In genomic region chr12:1706284-1707016, GRCh38 we compare ENCODE assay signal across 16 cellular contexts. TPM values are rescaled to one million over a fixed set of nuclear protein-coding genes. Genes with fewer than 3 reads are reported as not detected.
DNase-seq lines count a peak whose midpoint lies in the region; ATAC-seq and TF ChIP-seq lines count a peak whose summit lies in the region.
"Had no signal": no experiment of that assay in that cellular context is flagged by ENCODE, and none has a peak within 500 bp of the region (broad histone marks: within the 10 kb centered on the region; RNA-seq: fewer than 3 reads in every experiment).

No MANE protein-coding gene starts in this region.

- H3K27ac ChIP-seq in stomach, result peak overlapping the region in 4 of 5 donors; percentile 4 to 43 (median 29)
- no peak overlapping the region for H3K27ac ChIP-seq in tibial artery
- H3K27ac ChIP-seq in CD8-positive, alpha-beta T cell (ENCODE audit: low read depth, low read length), result no peak overlapping the region
- H3K27ac ChIP-seq: suprapubic skin had no signal

- H3K36me3 ChIP-seq in stomach, result no peaks in the 10 kb centered on the region
- no peaks in the 10 kb centered on the region for H3K36me3 ChIP-seq in tibial artery
- H3K36me3 ChIP-seq in CD8-positive, alpha-beta T cell (ENCODE audit: insufficient read depth, low read length), result no peaks in the 10 kb centered on the region
- H3K36me3 ChIP-seq: suprapubic skin had no signal

- WGBS in stomach, 5 donors, result 49 to 62% (median 55%) methylated on average over 3 of the region's 3 CpGs

- TF ChIP-seq CTCF in stomach (IDR thresholded peaks at IDR 0.05), result no peak
- no peak for TF ChIP-seq CTCF in tibial artery (IDR thresholded peaks at IDR 0.05)
- TF ChIP-seq CTCF in CD8-positive, alpha-beta T cell (IDR thresholded peaks at IDR 0.05), result no peak

- peaks cover 4% of the 10 kb centered on the region for H3K36me3 Mint-ChIP-seq in activated naive CD8-positive, alpha-beta T cell
- H3K36me3 Mint-ChIP-seq in activated naive CD8-positive, alpha-beta T cell treated with anti-CD3 and anti-CD28 coated beads for 36 hours, result peaks cover 27% of the 10 kb centered on the region
- peaks cover 0 to 2% (median 0%) of the 10 kb centered on the region in 3 donors for H3K36me3 Mint-ChIP-seq in naive thymus-derived CD8-positive, alpha-beta T cell
- H3K36me3 Mint-ChIP-seq in CD8-positive, alpha-beta T cell, result peaks cover 6% of the 10 kb centered on the region

- no peaks in the 10 kb centered on the region for H3K9me3 Mint-ChIP-seq in activated naive CD8-positive, alpha-beta T cell (ENCODE audit: low read depth)
- H3K9me3 Mint-ChIP-seq in activated naive CD8-positive, alpha-beta T cell treated with anti-CD3 and anti-CD28 coated beads for 36 hours, result no peaks in the 10 kb centered on the region
- no peaks in the 10 kb centered on the region for H3K9me3 Mint-ChIP-seq in naive thymus-derived CD8-positive, alpha-beta T cell
- no peaks in the 10 kb centered on the region for H3K9me3 Mint-ChIP-seq in CD8-positive, alpha-beta T cell

- POLR2A ChIA-PET in naive thymus-derived CD8-positive, alpha-beta T cell (lab: Charles Lee), result interaction anchor here (0.7 kb wide), 1 partner anchor 104 kb away, joined by 3 read pairs; no protein-coding TSS in a partner anchor
- POLR2A ChIA-PET in CD8-positive, alpha-beta T cell (lab: Charles Lee), result no interaction called here

- H3K27me3 ChIP-seq in stomach (no peaks in the 10 kb centered on the region), tibial artery (no peaks in the 10 kb centered on the region)
- no peaks in the 10 kb centered on the region for H3K27me3 ChIP-seq in CD8-positive, alpha-beta T cell (ENCODE audit: insufficient read depth, low read length)
- H3K27me3 ChIP-seq: suprapubic skin had no signal

- intact Hi-C loops in stomach (cut with DNase I; ENCODE audit: low total_unique reads) (no loop called here), tibial artery (cut with DNase I; ENCODE audit: low total_unique reads) (no loop called here)
- intact Hi-C loops in CD8-positive, alpha-beta T cell (cut with DNase I, micrococcal nuclease), result loop anchor here in 1 of 2 experiments (5.0 kb wide), 2 partner anchors 41 to 61 kb away; no protein-coding TSS in a partner anchor

- TF ChIP-seq POLR2A in stomach (IDR thresholded peaks at IDR 0.05), result no peak

- peaks cover 28 to 91% (median 57%) of the 10 kb centered on the region in 4 donors for H3K4me1 ChIP-seq in stomach
- peaks cover 0 to 27% (median 7%) of the 10 kb centered on the region in 4 donors for H3K4me1 ChIP-seq in tibial artery
- H3K4me1 ChIP-seq in CD8-positive, alpha-beta T cell (ENCODE audit: insufficient read depth, low read length), result no peaks in the 10 kb centered on the region

- no peak overlapping the region for H3K4me3 Mint-ChIP-seq in activated naive CD8-positive, alpha-beta T cell
- no peak overlapping the region for H3K4me3 Mint-ChIP-seq in activated naive CD8-positive, alpha-beta T cell treated with anti-CD3 and anti-CD28 coated beads for 36 hours
- H3K4me3 Mint-ChIP-seq in naive thymus-derived CD8-positive, alpha-beta T cell, result peak overlapping the region in 1 of 10 donors; percentile 8
- H3K4me3 Mint-ChIP-seq in CD8-positive, alpha-beta T cell, result no peak overlapping the region

- no peak for TF ChIP-seq EP300 in stomach (IDR thresholded peaks at IDR 0.05)

- peaks cover 60% of the 10 kb centered on the region for H3K4me1 Mint-ChIP-seq in activated naive CD8-positive, alpha-beta T cell (ENCODE audit: low read depth)
- H3K4me1 Mint-ChIP-seq in activated naive CD8-positive, alpha-beta T cell treated with anti-CD3 and anti-CD28 coated beads for 36 hours, result peaks cover 50% of the 10 kb centered on the region
- peaks cover 21 to 78% (median 53%) of the 10 kb centered on the region in 4 donors for H3K4me1 Mint-ChIP-seq in naive thymus-derived CD8-positive, alpha-beta T cell
- H3K4me1 Mint-ChIP-seq in CD8-positive, alpha-beta T cell (ENCODE audit: low read depth), result peaks cover 69% of the 10 kb centered on the region

- H3K4me3 ChIP-seq in stomach (no peak overlapping the region), tibial artery (no peak overlapping the region)
- no peak overlapping the region for H3K4me3 ChIP-seq in CD8-positive, alpha-beta T cell (ENCODE audit: low read depth, low read length)
- H3K4me3 ChIP-seq: suprapubic skin had no signal

- H3K27ac Mint-ChIP-seq in activated naive CD8-positive, alpha-beta T cell, result peak overlapping the region; percentile 61
- H3K27ac Mint-ChIP-seq in activated naive CD8-positive, alpha-beta T cell treated with anti-CD3 and anti-CD28 coated beads for 36 hours, result no peak overlapping the region
- H3K27ac Mint-ChIP-seq in naive thymus-derived CD8-positive, alpha-beta T cell, result peak overlapping the region in 1 of 10 donors; percentile 70
- no peak overlapping the region for H3K27ac Mint-ChIP-seq in CD8-positive, alpha-beta T cell

- ATAC-seq in esophagus mucosa, result peak; percentile 51
- no peak for ATAC-seq in naive thymus-derived CD8-positive, alpha-beta T cell
- no peak for ATAC-seq in CD8-positive, alpha-beta T cell
- ATAC-seq: SK-N-SH treated with all-trans-retinoic acid at 6 μM for 48 hours had no signal

- H3K9me3 ChIP-seq in stomach (no peaks in the 10 kb centered on the region), tibial artery (no peaks in the 10 kb centered on the region)
- no peaks in the 10 kb centered on the region for H3K9me3 ChIP-seq in CD8-positive, alpha-beta T cell (ENCODE audit: low read length)
- H3K9me3 ChIP-seq: suprapubic skin had no signal

- CTCF ChIA-PET in CD8-positive, alpha-beta T cell (lab: Charles Lee), result no interaction called here

- no peaks in the 10 kb centered on the region for H3K27me3 Mint-ChIP-seq in activated naive CD8-positive, alpha-beta T cell
- no peaks in the 10 kb centered on the region for H3K27me3 Mint-ChIP-seq in activated naive CD8-positive, alpha-beta T cell treated with anti-CD3 and anti-CD28 coated beads for 36 hours
- no peaks in the 10 kb centered on the region for H3K27me3 Mint-ChIP-seq in naive thymus-derived CD8-positive, alpha-beta T cell
- no peaks in the 10 kb centered on the region for H3K27me3 Mint-ChIP-seq in CD8-positive, alpha-beta T cell (ENCODE audit: low read depth)

- DNase-seq in activated naive CD8-positive, alpha-beta T cell treated with anti-CD3 and anti-CD28 coated beads for 36 hours, result no peak
- peak; percentile 67 for DNase-seq in NCI-H226
- DNase-seq in stomach, result no peak
- no peak for DNase-seq in naive thymus-derived CD8-positive, alpha-beta T cell
- DNase-seq in tibial artery, result no peak
- no peak for DNase-seq in CD8-positive, alpha-beta T cell
- DNase-seq: activated CD4-positive, alpha-beta T cell treated with anti-CD3 and anti-CD28 coated beads for 1 hour; effector CD4-positive, alpha-beta T cell; islet precursor cell; NCI-H1092; NCI-H345; posterior cingulate gyrus had no signal

RNA-seq across cellular contexts. Expression of gene ADIPOR2, which starts 15.6 kb away (rescaled TPM):
- total RNA-seq in activated naive CD8-positive, alpha-beta T cell treated with anti-CD3 and anti-CD28 coated beads for 36 hours, result 10 to 100 TPM; 59.8 to 62.9 TPM
- total RNA-seq in esophagus mucosa, result 50.5 TPM
- 100 to 1,000 TPM in 1 of 5 donors, 10 to 100 TPM in 3, 1 to 10 TPM in 1; 2.9 to 185 (median 29.5) TPM for total RNA-seq in stomach
- 10 to 100 TPM; 22.4 to 41.4 (median 24.4) TPM for polyA plus RNA-seq in stomach
- 10 to 100 TPM; 38.5 to 39.9 TPM for total RNA-seq in naive thymus-derived CD8-positive, alpha-beta T cell
- 1 to 10 TPM; 2.0 to 3.2 (median 3.0) TPM for polyA plus RNA-seq in naive thymus-derived CD8-positive, alpha-beta T cell
- 10 to 100 TPM; 19.4 to 22.5 TPM for total RNA-seq in CD8-positive, alpha-beta T cell

Comparison
In these comparisons a context has a peak if more than half of its experiments do, and no peak if none do; other contexts are left out.
1. H3K27ac ChIP-seq: peak in stomach (4 of 5); none in tibial artery (0 of 2) and CD8-positive, alpha-beta T cell (single experiment).